ENCODE assay signal across 30 cellular contexts in the genomic region with DNA sequence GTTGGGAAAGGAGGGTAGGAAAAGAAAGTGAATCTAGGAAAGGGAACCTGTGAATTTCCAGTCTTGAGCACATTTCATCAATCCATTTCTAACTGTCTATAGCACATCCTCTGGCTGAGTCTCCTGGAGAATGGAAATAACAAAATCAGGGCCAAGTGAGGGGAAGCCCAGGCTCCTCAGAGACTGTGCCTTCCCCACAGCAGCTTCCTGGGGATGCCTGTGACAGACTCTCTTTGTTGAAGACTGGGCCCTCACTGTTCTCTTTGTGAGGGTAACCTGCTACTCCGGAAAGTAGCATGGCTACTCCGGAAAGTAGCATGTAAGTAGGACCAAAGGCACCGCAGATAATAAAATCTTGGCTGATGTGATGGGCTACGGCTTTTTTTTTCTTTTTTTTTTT. TPM values are rescaled to one million over a fixed set of nuclear protein-coding genes. Genes with fewer than 3 reads are reported as not detected.
DNase-seq lines count a peak whose midpoint lies in the region; ATAC-seq and TF ChIP-seq lines count a peak whose summit lies in the region.
"Had no signal": no experiment of that assay in that cellular context is flagged by ENCODE, and none has a peak within 500 bp of the region (broad histone marks: within the 10 kb centered on the region; RNA-seq: fewer than 3 reads in every experiment).

No MANE protein-coding gene starts in this region.

- no peak overlapping the region for H2BK5ac ChIP-seq in H9 (ENCODE audit: insufficient read length, low read length)

- DNase-seq in H9 (no peak), hypothalamus (lab: John Stamatoyannopoulos, UW) (peak in 29 of 51 donors; percentile 5 to 67 (median 22)), sciatic nerve (ENCODE audit: low spot score) (no peak)
- DNase-seq in activated naive CD4-positive, alpha-beta T cell treated with anti-CD3 and anti-CD28 coated beads, Interleukin-2, amount 50 U/mL, for 16 hours = no peak
- DNase-seq in effector CD4-positive, alpha-beta T cell = no peak
- DNase-seq: activated CD4-positive, alpha-beta T cell treated with anti-CD3 and anti-CD28 coated beads, Interleukin-2, amount 50 U/mL, for 4 hours; activated CD4-positive, CD25-positive, alpha-beta regulatory T cell; activated CD8-positive, alpha-beta memory T cell treated with anti-CD3 and anti-CD28 coated beads, Interleukin-2, amount 50 U/mL, for 4 hours; Calu3; cerebellar nuclear complex; DND-41; glutamatergic neuron; Karpas-422; NCI-H1417 treated with DMSO at 0.1 percent for 48 hours; NCI-H2081; NCI-H774; psoas muscle; SJCRH30; stimulated activated naive CD8-positive, alpha-beta T cell treated with anti-CD3 and anti-CD28 coated beads, Interleukin-15, amount 100 ng/mL, for 72 hours; T-cell had no signal

- H3K36me3 Mint-ChIP-seq in H9 (ENCODE audit: insufficient read depth in 1 of 3, low read depth in 3 of 3) (peaks cover 37 to 80% (median 52%) of the 10 kb centered on the region in 3 experiments; a peak in 6 of 7 replicates), brain (peaks cover 72% of the 10 kb centered on the region)

- ATAC-seq in sciatic nerve = peak; percentile 80
- ATAC-seq in GM18861 (IDR thresholded peaks at IDR 0.05; ENCODE audit: unreplicated experiment) = no peak
- ATAC-seq: activated naive CD4-positive, alpha-beta T cell treated with anti-CD3 and anti-CD28 coated beads, Interleukin-2, amount 50 U/mL, for 72 hours; HepG2; psoas muscle; stimulated activated naive CD8-positive, alpha-beta T cell treated with anti-CD3 and anti-CD28 coated beads, Interleukin-15, amount 100 ng/mL, for 72 hours; T-cell had no signal

- H4K91ac ChIP-seq in H9 (ENCODE audit: insufficient read length, low read depth, low read length) = no peak overlapping the region

- H3K4ac ChIP-seq in H9 (ENCODE audit: low read depth, low read length) = no peak overlapping the region

- no peak overlapping the region for H2BK20ac ChIP-seq in H9 (ENCODE audit: low read depth, low read length, poor library complexity, severe bottlenecking)

- no peak overlapping the region for H3K18ac ChIP-seq in H9 (ENCODE audit: insufficient read length, low read depth, low read length)

- H4K5ac ChIP-seq in H9 (ENCODE audit: insufficient read length, low read depth, low read length) = no peak overlapping the region

- no peaks in the 10 kb centered on the region for H3K27me3 ChIP-seq in H9 (ENCODE audit: insufficient read depth, low read length)
- H3K27me3 ChIP-seq: neutrophil, SJCRH30 had no signal

- H3K23ac ChIP-seq in H9 (ENCODE audit: insufficient read length, low read depth, low read length) = no peak overlapping the region

- no peaks in the 10 kb centered on the region; a peak in 1 of 5 replicates for H3K9me3 Mint-ChIP-seq in H9
- no peaks in the 10 kb centered on the region for H3K9me3 Mint-ChIP-seq in brain
- H3K9me3 Mint-ChIP-seq: activated naive CD4-positive, alpha-beta T cell treated with anti-CD3 and anti-CD28 coated beads, Interleukin-2, amount 50 U/mL, for 72 hours; activated T-helper 2 cell treated with anti-CD3 and anti-CD28 coated beads, Interferon-gamma antibody, Interleukin-2, Interleukin-4, amounts not matched to agents 10 μg/mL and 5 μg/mL and 100 μg/mL, durations not matched to agents 14 hours and 24 hours and 36 hours; stimulated activated naive CD8-positive, alpha-beta T cell treated with anti-CD3 and anti-CD28 coated beads, Interleukin-15, amount 100 ng/mL, for 72 hours; T-cell; type B pancreatic cell had no signal

- intact Hi-C loops in sciatic nerve (cut with DNase I) = no loop called here

- H3K27me3 Mint-ChIP-seq in H9 (ENCODE audit: low read depth) (no peaks in the 10 kb centered on the region), brain (no peaks in the 10 kb centered on the region)
- H3K27me3 Mint-ChIP-seq: stimulated activated naive CD8-positive, alpha-beta T cell treated with anti-CD3 and anti-CD28 coated beads, Interleukin-15, amount 100 ng/mL, for 72 hours; T-cell; type B pancreatic cell had no signal

- no peak overlapping the region for H3T11ph ChIP-seq in H9 (ENCODE audit: low read length)

- no peak overlapping the region for H2BK12ac ChIP-seq in H9 (ENCODE audit: insufficient read length, low read depth, low read length)

- H3K9me3 ChIP-seq in H9 (ENCODE audit: control insufficient read depth, low read depth, low read length) = no peaks in the 10 kb centered on the region
- H3K9me3 ChIP-seq: neutrophil, psoas muscle, SJCRH30 had no signal

- no peak overlapping the region for H4K8ac ChIP-seq in H9 (replicated peaks; ENCODE audit: insufficient read length, low read depth, low read length)

- H3K14ac ChIP-seq in H9 (ENCODE audit: insufficient read depth, low read length) = no peak overlapping the region

- no peaks in the 10 kb centered on the region for H3K23me2 ChIP-seq in H9 (ENCODE audit: insufficient read length, low read depth, low read length, poor library complexity, severe bottlenecking)

- no peak overlapping the region for H3K4me2 ChIP-seq in H9 (ENCODE audit: insufficient read depth, insufficient read length, low read length)

- no peak overlapping the region for H3K56ac ChIP-seq in H9 (ENCODE audit: insufficient read length, low read depth, low read length)

- H3K27ac Mint-ChIP-seq in H9 = peak overlapping the region in 2 of 3 experiments; percentile 28 to 39; a peak in 1 of 7 replicates
- H3K27ac Mint-ChIP-seq in brain = peak overlapping the region; percentile 76 to 95 (median 90)
- H3K27ac Mint-ChIP-seq: type B pancreatic cell had no signal

- H3K4me1 Mint-ChIP-seq in H9 (0 out of 4 replicates have a peak, but pooled peaks cover 0 to 3% of the 10 kb centered on the region in 2 experiments), brain (peaks cover 20% of the 10 kb centered on the region)
- H3K4me1 Mint-ChIP-seq: stimulated activated naive CD8-positive, alpha-beta T cell treated with anti-CD3 and anti-CD28 coated beads, Interleukin-15, amount 100 ng/mL, for 72 hours; T-cell had no signal

- TF ChIP-seq CTCF in H9 (conservative IDR thresholded peaks at IDR 0.05) (no peak), brain (conservative IDR thresholded peaks at IDR 0.05) (no peak)

- H3K9ac ChIP-seq in H9 (ENCODE audit: extremely low read depth, insufficient read length, low read length) = no peak overlapping the region

- H2BK120ac ChIP-seq in H9 (ENCODE audit: low read depth, low read length, poor library complexity, severe bottlenecking) = no peak overlapping the region

- WGBS in H9 (ENCODE audit: extremely low coverage, insufficient read length, low lambda C conversion rate) = no CpG with 5 or more reads among the region's 4 CpGs

- H3K79me1 ChIP-seq in H9 (ENCODE audit: insufficient read depth, low read depth, low read length, poor library complexity, severe bottlenecking) = no peaks in the 10 kb centered on the region

- no peak overlapping the region for H2AFZ ChIP-seq in H9 (ENCODE audit: low read length)

- H3K27ac ChIP-seq in H9 (ENCODE audit: insufficient read length, low read depth, low read length) = no peak overlapping the region
- H3K27ac ChIP-seq: C4-2B, epithelial cell of prostate, neutrophil, psoas muscle, SJCRH30, skin epidermis had no signal

- H3K4me3 Mint-ChIP-seq in H9 (no peak overlapping the region), brain (no peak overlapping the region)
- H3K4me3 Mint-ChIP-seq: stimulated activated naive CD8-positive, alpha-beta T cell treated with anti-CD3 and anti-CD28 coated beads, Interleukin-15, amount 100 ng/mL, for 72 hours; T-cell; type B pancreatic cell had no signal

- H2AK5ac ChIP-seq in H9 (ENCODE audit: insufficient read length, low read length) = no peak overlapping the region

- no peak overlapping the region for H2BK15ac ChIP-seq in H9 (ENCODE audit: low read depth, low read length)

- H3K79me2 ChIP-seq in H9 (ENCODE audit: insufficient read depth, low read length) = 0 out of 2 replicates have a peak, but pooled peaks cover 2% of the 10 kb centered on the region

- H4K20me1 ChIP-seq in H9 (ENCODE audit: control insufficient read depth, insufficient read depth, insufficient read length) = no peaks in the 10 kb centered on the region

- H3K4me1 ChIP-seq in H9 (ENCODE audit: insufficient read depth, low read length) = no peaks in the 10 kb centered on the region
- H3K4me1 ChIP-seq: psoas muscle, SJCRH30 had no signal

RNA-seq across cellular contexts. Expression of gene CSPG5, which starts 22.6 kb away (rescaled TPM):
- total RNA-seq in H9 (2021) = 5.4 and 5.7 TPM in 2 replicates
- 32.3 TPM for polyA plus RNA-seq in brain (ENCODE audit: insufficient read depth, low read depth, low replicate concordance)
- 0.67 TPM for total RNA-seq in sciatic nerve

Comparison
In these comparisons a context has a peak if more than half of its experiments do, and no peak if none do; other contexts are left out.
1. DNase-seq: peak in hypothalamus (29 of 51); none in H9 (single experiment), sciatic nerve (single experiment), activated naive CD4-positive, alpha-beta T cell treated with anti-CD3 and anti-CD28 coated beads, Interleukin-2, amount 50 U/mL, for 16 hours (single experiment) and effector CD4-positive, alpha-beta T cell (single experiment).